ENCODE assay signal across 9 cellular contexts in the genomic region with DNA sequence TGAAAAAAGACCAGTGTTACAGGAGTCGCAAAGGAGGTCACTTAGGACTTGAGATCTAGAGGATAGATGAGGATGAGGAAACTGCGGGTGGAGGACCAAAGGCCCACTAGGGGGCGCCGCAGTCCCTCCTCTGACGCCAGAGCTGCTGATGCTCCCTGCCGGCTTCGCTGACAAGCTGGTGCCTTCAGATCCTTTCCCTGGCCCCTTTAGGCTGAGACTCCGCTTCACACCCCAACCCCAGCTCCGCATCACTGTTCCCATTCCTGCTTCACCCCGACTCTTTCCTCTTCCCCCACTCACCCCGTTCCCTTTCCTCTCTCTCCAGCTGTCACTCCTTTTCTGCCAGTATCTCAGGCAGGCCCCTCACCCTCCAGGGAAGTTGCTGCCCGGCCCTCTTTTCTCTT. TPM values are rescaled to one million over a fixed set of nuclear protein-coding genes. Genes with fewer than 3 reads are reported as not detected.
A peak's percentile ranks its signal among the peaks of the same experiment; 100 is the strongest.
DNase-seq lines count a peak whose midpoint lies in the region; ATAC-seq and TF ChIP-seq lines count a peak whose summit lies in the region.
"Had no signal": no experiment of that assay in that cellular context is flagged by ENCODE, and none has a peak within 500 bp of the region (broad histone marks: within the 10 kb centered on the region; RNA-seq: fewer than 3 reads in every experiment).

No MANE protein-coding gene starts in this region.

- H3K4me1 ChIP-seq in Peyer's patch (peaks cover 0 to 7% (median 3%) of the 10 kb centered on the region in 4 donors), esophagus squamous epithelium (peaks cover 0 to 11% (median 9%) of the 10 kb centered on the region in 3 donors)

- peaks cover 5 to 10% of the 10 kb centered on the region in 2 donors for H3K4me1 Mint-ChIP-seq in natural killer cell treated with Interleukin-12 subunit alpha and Interleukin-12 subunit beta and Interleukin-15 and Interleukin-18, amount 100 ng/mL, for 72 hours (ENCODE audit: low read depth in 2 of 2)
- peaks cover 10 to 20% of the 10 kb centered on the region in 2 donors for H3K4me1 Mint-ChIP-seq in stimulated activated naive B cell treated with anti-CD40 and anti-IgM and Interleukin-4, amounts not matched to agents 10 μg/mL and 1 μg/mL and 100 μg/mL, for 72 hours

- ATAC-seq in natural killer cell treated with Interleukin-12 subunit alpha and Interleukin-12 subunit beta and Interleukin-15 and Interleukin-18, amount 100 ng/mL, for 72 hours: peak; percentile 56 to 66
- ATAC-seq in stimulated activated naive B cell treated with anti-CD40 and anti-IgM and Interleukin-4, amounts not matched to agents 10 μg/mL and 1 μg/mL and 100 μg/mL, for 72 hours (replicated peaks): peak; percentile 72 to 76
- no peak for ATAC-seq in HG02973 (IDR thresholded peaks at IDR 0.05; ENCODE audit: unreplicated experiment)

- no peaks in the 10 kb centered on the region for H3K36me3 Mint-ChIP-seq in natural killer cell treated with Interleukin-12 subunit alpha and Interleukin-12 subunit beta and Interleukin-15 and Interleukin-18, amount 100 ng/mL, for 72 hours
- peaks cover 8 to 26% of the 10 kb centered on the region in 2 donors for H3K36me3 Mint-ChIP-seq in stimulated activated naive B cell treated with anti-CD40 and anti-IgM and Interleukin-4, amounts not matched to agents 10 μg/mL and 1 μg/mL and 100 μg/mL, for 72 hours

- 41 to 47% methylated on average over 12 of the region's 12 CpGs for WGBS in esophagus squamous epithelium, 2 donors

- no peaks in the 10 kb centered on the region for H3K9me3 ChIP-seq in Peyer's patch
- no peaks in the 10 kb centered on the region for H3K9me3 ChIP-seq in esophagus squamous epithelium

- peak overlapping the region in 1 of 4 donors; percentile 26 for H3K27ac ChIP-seq in Peyer's patch
- no peak overlapping the region for H3K27ac ChIP-seq in esophagus squamous epithelium

- H3K9me3 Mint-ChIP-seq in natural killer cell treated with Interleukin-12 subunit alpha and Interleukin-12 subunit beta and Interleukin-15 and Interleukin-18, amount 100 ng/mL, for 72 hours: no peaks in the 10 kb centered on the region
- H3K9me3 Mint-ChIP-seq in stimulated activated naive B cell treated with anti-CD40 and anti-IgM and Interleukin-4, amounts not matched to agents 10 μg/mL and 1 μg/mL and 100 μg/mL, for 72 hours: no peaks in the 10 kb centered on the region

- H3K4me3 ChIP-seq in Peyer's patch (no peak overlapping the region), esophagus squamous epithelium (no peak overlapping the region)

- intact Hi-C loops in esophagus squamous epithelium (cut with DNase I): loop anchor here (10.0 kb wide), 1 partner anchor 151 kb away; no protein-coding TSS in a partner anchor

- H3K36me3 ChIP-seq in Peyer's patch (peaks cover 0 to 15% (median 0%) of the 10 kb centered on the region in 3 donors), esophagus squamous epithelium (peaks cover 0 to 35% (median 0%) of the 10 kb centered on the region in 3 donors)

- H3K27me3 ChIP-seq in Peyer's patch (peaks cover 0 to 15% of the 10 kb centered on the region in 2 donors), esophagus squamous epithelium (peaks cover 4 to 38% (median 5%) of the 10 kb centered on the region in 4 donors)

- TF ChIP-seq POLR2A in Peyer's patch (IDR thresholded peaks at IDR 0.05): no peak
- TF ChIP-seq POLR2A in esophagus squamous epithelium (IDR thresholded peaks at IDR 0.05): no peak

- peak; percentile 63 for DNase-seq in DMS53 treated with DMSO at 0.1 percent for 48 hours (lab: John Stamatoyannopoulos, UW; ENCODE audit: unreplicated experiment)
- DNase-seq in LHCN-M2 (ENCODE audit: low read depth): peak; percentile 58
- peak; percentile 68 to 92 (median 86) for DNase-seq in Peyer's patch
- DNase-seq in activated T-cell treated with anti-CD3 and anti-CD28 coated beads, Interleukin-2, amount 50 U/mL, for 48 hours: peak; percentile 83 to 88
- no peak for DNase-seq in esophagus squamous epithelium (lab: John Stamatoyannopoulos, UW)
- peak; percentile 73 for DNase-seq in natural killer cell treated with Interleukin-12 subunit alpha and Interleukin-12 subunit beta and Interleukin-15 and Interleukin-18, amount 100 ng/mL, for 72 hours (ENCODE audit: low spot score)
- DNase-seq in stimulated activated naive B cell treated with anti-CD40 and anti-IgM and Interleukin-4, amounts not matched to agents 10 μg/mL and 1 μg/mL and 100 μg/mL, for 72 hours: peak; percentile 60

- no peak overlapping the region for H3K4me3 Mint-ChIP-seq in natural killer cell treated with Interleukin-12 subunit alpha and Interleukin-12 subunit beta and Interleukin-15 and Interleukin-18, amount 100 ng/mL, for 72 hours
- H3K4me3 Mint-ChIP-seq in stimulated activated naive B cell treated with anti-CD40 and anti-IgM and Interleukin-4, amounts not matched to agents 10 μg/mL and 1 μg/mL and 100 μg/mL, for 72 hours: no peak overlapping the region

- peak; percentile 65 to 85 (median 78) for TF ChIP-seq CTCF in Peyer's patch (IDR thresholded peaks at IDR 0.05)
- peak; percentile 56 to 80 (median 66) for TF ChIP-seq CTCF in esophagus squamous epithelium (IDR thresholded peaks at IDR 0.05)

- H3K27me3 Mint-ChIP-seq in natural killer cell treated with Interleukin-12 subunit alpha and Interleukin-12 subunit beta and Interleukin-15 and Interleukin-18, amount 100 ng/mL, for 72 hours: peaks cover 23 to 26% of the 10 kb centered on the region in 2 donors
- peaks cover 21 to 28% of the 10 kb centered on the region in 2 donors for H3K27me3 Mint-ChIP-seq in stimulated activated naive B cell treated with anti-CD40 and anti-IgM and Interleukin-4, amounts not matched to agents 10 μg/mL and 1 μg/mL and 100 μg/mL, for 72 hours

- no peak overlapping the region for H3K27ac Mint-ChIP-seq in natural killer cell treated with Interleukin-12 subunit alpha and Interleukin-12 subunit beta and Interleukin-15 and Interleukin-18, amount 100 ng/mL, for 72 hours
- no peak overlapping the region for H3K27ac Mint-ChIP-seq in stimulated activated naive B cell treated with anti-CD40 and anti-IgM and Interleukin-4, amounts not matched to agents 10 μg/mL and 1 μg/mL and 100 μg/mL, for 72 hours

RNA-seq across cellular contexts. Expression of a gene that starts 4.3 kb away (rescaled TPM):
- total RNA-seq in LHCN-M2 (2014; rRNA removed) (not detected in 2 replicates), Peyer's patch (not detected), esophagus squamous epithelium (not detected)
- polyA plus RNA-seq in LHCN-M2 (2012): not detected
- total RNA-seq in natural killer cell treated with Interleukin-12 subunit alpha and Interleukin-12 subunit beta and Interleukin-15 and Interleukin-18, amount 100 ng/mL, for 72 hours: not detected
- total RNA-seq: T-helper 1 cell treated with Interleukin-12 subunit alpha and Interleukin-12 subunit beta and Interleukin-4 antibody, amounts not matched to agents 30 ng/mL and 1 ng/mL, for 36 hours had no signal

RNA-seq across cellular contexts. Expression of a gene that starts 12.7 kb away (rescaled TPM):
- 21.7 and 22.2 TPM in 2 replicates for total RNA-seq in LHCN-M2 (2014; rRNA removed)
- polyA plus RNA-seq in LHCN-M2 (2012): 14.5 TPM
- total RNA-seq in Peyer's patch: 10 to 100 TPM; 20.6 to 65.3 (median 38.9) TPM
- 10 to 100 TPM; 17.0 to 19.6 (median 17.2) TPM for total RNA-seq in esophagus squamous epithelium
- 10 to 100 TPM; 20.6 to 25.8 TPM for total RNA-seq in natural killer cell treated with Interleukin-12 subunit alpha and Interleukin-12 subunit beta and Interleukin-15 and Interleukin-18, amount 100 ng/mL, for 72 hours

RNA-seq across cellular contexts. Expression of a gene that starts 15.7 kb away (rescaled TPM):
- total RNA-seq in LHCN-M2 (2014; rRNA removed) (not detected in 2 replicates), Peyer's patch (not detected), esophagus squamous epithelium (under 1 TPM in 1 of 4 donors, not detected in 3; 0.59 TPM)
- 0.04 TPM for polyA plus RNA-seq in LHCN-M2 (2012)
- total RNA-seq in natural killer cell treated with Interleukin-12 subunit alpha and Interleukin-12 subunit beta and Interleukin-15 and Interleukin-18, amount 100 ng/mL, for 72 hours: under 1 TPM in 1 of 2 donors, not detected in 1; 0.50 TPM
- total RNA-seq: T-helper 1 cell treated with Interleukin-12 subunit alpha and Interleukin-12 subunit beta and Interleukin-4 antibody, amounts not matched to agents 30 ng/mL and 1 ng/mL, for 36 hours had no signal

RNA-seq across cellular contexts. Expression of a gene that starts 29.9 kb away (rescaled TPM):
- 1.3 and 1.4 TPM in 2 replicates for total RNA-seq in LHCN-M2 (2014; rRNA removed)
- 1.00 TPM for polyA plus RNA-seq in LHCN-M2 (2012)
- total RNA-seq in Peyer's patch: 1 to 10 TPM; 2.3 to 7.4 (median 6.0) TPM
- 10 to 100 TPM in 1 of 4 donors, 1 to 10 TPM in 3; 2.2 to 32.6 (median 5.3) TPM for total RNA-seq in esophagus squamous epithelium
- not detected for total RNA-seq in natural killer cell treated with Interleukin-12 subunit alpha and Interleukin-12 subunit beta and Interleukin-15 and Interleukin-18, amount 100 ng/mL, for 72 hours
- total RNA-seq: T-helper 1 cell treated with Interleukin-12 subunit alpha and Interleukin-12 subunit beta and Interleukin-4 antibody, amounts not matched to agents 30 ng/mL and 1 ng/mL, for 36 hours had no signal

RNA-seq across cellular contexts. Expression of a gene that starts 53.9 kb away (rescaled TPM):
- 4.3 and 5.4 TPM in 2 replicates for total RNA-seq in LHCN-M2 (2014; rRNA removed)
- polyA plus RNA-seq in LHCN-M2 (2012): 2.7 TPM
- 1 to 10 TPM in 3 of 4 donors, under 1 TPM in 1; under 0.01 to 6.7 (median 5.5) TPM for total RNA-seq in Peyer's patch
- total RNA-seq in esophagus squamous epithelium: 1 to 10 TPM; 2.7 to 3.8 (median 2.9) TPM
- 1 to 10 TPM; 4.9 to 5.6 TPM for total RNA-seq in natural killer cell treated with Interleukin-12 subunit alpha and Interleukin-12 subunit beta and Interleukin-15 and Interleukin-18, amount 100 ng/mL, for 72 hours
